11 cellular contexts compared by ENCODE assay signal in genomic region chr7:44194069-44194468, GRCh38. TPM values are rescaled to one million over a fixed set of nuclear protein-coding genes. Genes with fewer than 3 reads are reported as not detected.
A peak's percentile ranks its signal among the peaks of the same experiment; 100 is the strongest.
DNase-seq lines count a peak whose midpoint lies in the region; ATAC-seq lines count a peak whose summit lies in the region.
"Had no signal": no experiment of that assay in that cellular context is flagged by ENCODE, and none has a peak within 500 bp of the region (broad histone marks: within the 10 kb centered on the region; RNA-seq: fewer than 3 reads in every experiment).

No MANE protein-coding gene starts in this region.

- no peak overlapping the region for H3K4me3 Mint-ChIP-seq in stimulated activated naive B cell treated with anti-CD40 and anti-IgM and Interleukin-4, amounts not matched to agents 10 μg/mL and 1 μg/mL and 100 μg/mL, for 72 hours
- H3K4me3 Mint-ChIP-seq: WTC11 had no signal

- H2BK5ac ChIP-seq in mesendoderm (ENCODE audit: low read length), result no peak overlapping the region

- no peaks in the 10 kb centered on the region for H3K36me3 ChIP-seq in mesendoderm (ENCODE audit: control insufficient read depth, insufficient read depth, low read length)
- H3K36me3 ChIP-seq: thoracic aorta had no signal

- no peak overlapping the region for H4K8ac ChIP-seq in mesendoderm (ENCODE audit: low read depth, low read length)

- peaks cover 8% of the 10 kb centered on the region in 2 donors for H3K4me1 Mint-ChIP-seq in stimulated activated naive B cell treated with anti-CD40 and anti-IgM and Interleukin-4, amounts not matched to agents 10 μg/mL and 1 μg/mL and 100 μg/mL, for 72 hours

- H3K27ac ChIP-seq in mesendoderm (ENCODE audit: low read depth, low read length), result no peak overlapping the region
- H3K27ac ChIP-seq: thoracic aorta had no signal

- H3K9me3 Mint-ChIP-seq in stimulated activated naive B cell treated with anti-CD40 and anti-IgM and Interleukin-4, amounts not matched to agents 10 μg/mL and 1 μg/mL and 100 μg/mL, for 72 hours, result peaks cover 1 to 3% of the 10 kb centered on the region in 2 donors

- H3K79me2 ChIP-seq in mesendoderm (ENCODE audit: control insufficient read depth, insufficient read depth, low read length), result no peaks in the 10 kb centered on the region

- no peak overlapping the region for H3K9ac ChIP-seq in mesendoderm (ENCODE audit: low read length)

- H3K4me2 ChIP-seq in mesendoderm (ENCODE audit: low read length), result no peak overlapping the region

- no peak overlapping the region for H3K4me3 ChIP-seq in mesendoderm (ENCODE audit: low read length)
- H3K4me3 ChIP-seq: thoracic aorta had no signal

- peak overlapping the region; percentile 39 for H3K27ac Mint-ChIP-seq in stimulated activated naive B cell treated with anti-CD40 and anti-IgM and Interleukin-4, amounts not matched to agents 10 μg/mL and 1 μg/mL and 100 μg/mL, for 72 hours
- H3K27ac Mint-ChIP-seq: WTC11 had no signal

- no peaks in the 10 kb centered on the region for H3K36me3 Mint-ChIP-seq in stimulated activated naive B cell treated with anti-CD40 and anti-IgM and Interleukin-4, amounts not matched to agents 10 μg/mL and 1 μg/mL and 100 μg/mL, for 72 hours
- H3K36me3 Mint-ChIP-seq: WTC11 had no signal

- H3K27me3 Mint-ChIP-seq in stimulated activated naive B cell treated with anti-CD40 and anti-IgM and Interleukin-4, amounts not matched to agents 10 μg/mL and 1 μg/mL and 100 μg/mL, for 72 hours, result peaks cover 12 to 15% of the 10 kb centered on the region in 2 donors

- no peak overlapping the region for H3K23ac ChIP-seq in mesendoderm (ENCODE audit: low read length)

- peak in 1 of 2 donors; percentile 51 for ATAC-seq in stimulated activated naive B cell treated with anti-CD40 and anti-IgM and Interleukin-4, amounts not matched to agents 10 μg/mL and 1 μg/mL and 100 μg/mL, for 72 hours (replicated peaks)
- ATAC-seq in HG02970 (IDR thresholded peaks at IDR 0.05; ENCODE audit: low FRiP score, unreplicated experiment) (no peak), GM21528 (IDR thresholded peaks at IDR 0.05; ENCODE audit: low FRiP score, unreplicated experiment) (no peak)

- no peak overlapping the region for H3K18ac ChIP-seq in mesendoderm (ENCODE audit: low read length)

- H4K5ac ChIP-seq in mesendoderm (ENCODE audit: low read length), result no peak overlapping the region

- H3K27me3 ChIP-seq in mesendoderm (ENCODE audit: insufficient read depth, low read length, poor library complexity), result no peaks in the 10 kb centered on the region

- H3K4ac ChIP-seq in mesendoderm (ENCODE audit: low read depth, low read length), result no peak overlapping the region

- H3K56ac ChIP-seq in mesendoderm (ENCODE audit: low read length), result no peak overlapping the region

- no peak overlapping the region for H2AK5ac ChIP-seq in mesendoderm (ENCODE audit: low read length)

- H2BK120ac ChIP-seq in mesendoderm (ENCODE audit: low read depth, low read length), result no peak overlapping the region

- H2BK15ac ChIP-seq in mesendoderm (replicated peaks; ENCODE audit: low read depth), result no peak overlapping the region

- WGBS in mesendoderm (ENCODE audit: extremely low coverage, insufficient coverage, low lambda C conversion rate), result no CpG with 5 or more reads among the region's 2 CpGs

- DNase-seq in activated gamma-delta T cell treated with anti-CD3 and anti-CD28 coated beads, Interleukin-2, amount 50 U/mL, for 16 hours (ENCODE audit: low read depth), result peak; percentile 5
- DNase-seq in activated gamma-delta T cell treated with Interleukin-2 at 50 U/mL for 16 hours (no peak), activated T-cell treated with anti-CD3 and anti-CD28 coated beads for 4 hours (peak; percentile 27), mesendoderm (peak; percentile 37), NCI-H748 (lab: John Stamatoyannopoulos, UW; ENCODE audit: unreplicated experiment) (no peak)
- DNase-seq in stimulated activated naive B cell treated with anti-CD40 and anti-IgM and Interleukin-4, amounts not matched to agents 10 μg/mL and 1 μg/mL and 100 μg/mL, for 72 hours, result no peak
- DNase-seq: GF-D8 had no signal

- H3K4me1 ChIP-seq in mesendoderm (ENCODE audit: control insufficient read depth, low read depth, low read length), result no peaks in the 10 kb centered on the region

- no peaks in the 10 kb centered on the region for H3K79me1 ChIP-seq in mesendoderm (ENCODE audit: low read length)

RNA-seq across cellular contexts. Expression of gene GCK, which starts 4.8 kb away (rescaled TPM):
- 3.5 TPM for polyA plus RNA-seq in mesendoderm (2013, experiment 1 of 2)
- 3.7 TPM for polyA plus RNA-seq in mesendoderm (2013, experiment 2 of 2)

RNA-seq across cellular contexts. Expression of gene YKT6, which starts 6.7 kb away (rescaled TPM):
- 85.8 TPM for polyA plus RNA-seq in mesendoderm (2013, experiment 1 of 2)
- 88.1 TPM for polyA plus RNA-seq in mesendoderm (2013, experiment 2 of 2)

RNA-seq across cellular contexts. Expression of gene MYL7, which starts 52.9 kb away (rescaled TPM):
- polyA plus RNA-seq in mesendoderm (2013, experiment 1 of 2), result 75.9 TPM
- polyA plus RNA-seq in mesendoderm (2013, experiment 2 of 2), result 75.4 TPM

Comparison
In these comparisons a context has a peak if more than half of its experiments do, and no peak if none do; other contexts are left out.
1. DNase-seq: peak in activated gamma-delta T cell treated with anti-CD3 and anti-CD28 coated beads, Interleukin-2, amount 50 U/mL, for 16 hours (single experiment), activated T-cell treated with anti-CD3 and anti-CD28 coated beads for 4 hours (single experiment) and mesendoderm (single experiment); none in activated gamma-delta T cell treated with Interleukin-2 at 50 U/mL for 16 hours (single experiment), stimulated activated naive B cell treated with anti-CD40 and anti-IgM and Interleukin-4, amounts not matched to agents 10 μg/mL and 1 μg/mL and 100 μg/mL, for 72 hours (single experiment) and NCI-H748 (single experiment).